ENCODE assay signal across 10 cellular contexts in genomic region chr14:59278111-59278510, GRCh38.
DNase-seq lines count a peak whose midpoint lies in the region; TF ChIP-seq lines count a peak whose summit lies in the region.
"Had no signal": no experiment of that assay in that cellular context is flagged by ENCODE, and none has a peak within 500 bp of the region (broad histone marks: within the 10 kb centered on the region; RNA-seq: fewer than 3 reads in every experiment).

No MANE protein-coding gene starts in this region.

- no peak overlapping the region for H3K4me2 ChIP-seq in mesenchymal stem cell (ENCODE audit: low read length, poor library complexity, severe bottlenecking)
- H3K4me2 ChIP-seq in Karpas-422 (ENCODE audit: low read depth, low read length, poor library complexity, severe bottlenecking) = no peak overlapping the region

- H2BK5ac ChIP-seq in mesenchymal stem cell (ENCODE audit: low read depth, low read length, poor library complexity, severe bottlenecking) = no peak overlapping the region

- H3K79me2 ChIP-seq in Karpas-422 (ENCODE audit: low read length) = no peaks in the 10 kb centered on the region

- peaks cover 5% of the 10 kb centered on the region for H3K79me1 ChIP-seq in mesenchymal stem cell (replicated peaks; ENCODE audit: low read length, poor library complexity, severe bottlenecking)

- H3K18ac ChIP-seq in mesenchymal stem cell (ENCODE audit: low read depth in 1 of 2, low read length in 2 of 2) = no peak overlapping the region

- H2AK5ac ChIP-seq in mesenchymal stem cell (ENCODE audit: low read length, severe bottlenecking) = no peak overlapping the region

- H4K8ac ChIP-seq in mesenchymal stem cell (ENCODE audit: low read length) = no peak overlapping the region

- H3K4me3 ChIP-seq in MG63 (no peak overlapping the region), mesenchymal stem cell (ENCODE audit: insufficient read depth in 1 of 2, low read depth in 1 of 2, low read length in 2 of 2) (no peak overlapping the region), Karpas-422 (ENCODE audit: low read length) (no peak overlapping the region)

- H3K4ac ChIP-seq in mesenchymal stem cell (ENCODE audit: low read depth in 1 of 2, low read length in 2 of 2) = no peak overlapping the region

- no peak overlapping the region for H3K14ac ChIP-seq in mesenchymal stem cell (ENCODE audit: low read length in 2 of 2)

- WGBS in mesenchymal stem cell = 0% methylated on average over 2 of the region's 2 CpGs

- peak overlapping the region; percentile 87 for H3K27ac Mint-ChIP-seq in chondrocyte (ENCODE audit: unreplicated experiment)
- H3K27ac Mint-ChIP-seq: naive B cell had no signal

- H3K27ac ChIP-seq in mesenchymal stem cell (ENCODE audit: low read length, poor library complexity, severe bottlenecking) (peak overlapping the region; percentile 68), Karpas-422 (ENCODE audit: low read length) (no peak overlapping the region)

- H3K27me3 ChIP-seq in MG63 (no peaks in the 10 kb centered on the region), mesenchymal stem cell (ENCODE audit: control insufficient read depth in 1 of 2, insufficient read depth in 1 of 2, low read length in 2 of 2) (no peaks in the 10 kb centered on the region), Karpas-422 (ENCODE audit: low read length) (no peaks in the 10 kb centered on the region)

- TF ChIP-seq CTCF in chondrocyte (IDR thresholded peaks at IDR 0.05) = no peak

- peaks cover 54% of the 10 kb centered on the region for H3K4me1 Mint-ChIP-seq in chondrocyte (ENCODE audit: low read depth)

- H4K91ac ChIP-seq in mesenchymal stem cell (ENCODE audit: low read length) = no peak overlapping the region

- H3K27me3 Mint-ChIP-seq in chondrocyte (ENCODE audit: low read depth) = no peaks in the 10 kb centered on the region
- H3K27me3 Mint-ChIP-seq: naive B cell had no signal

- H2AFZ ChIP-seq in mesenchymal stem cell (ENCODE audit: low read depth, low read length) (no peak overlapping the region), Karpas-422 (ENCODE audit: low read length) (no peak overlapping the region)

- H3K4me1 ChIP-seq in mesenchymal stem cell (ENCODE audit: control insufficient read depth, insufficient read depth, low read depth, low read length) (peaks cover 7% of the 10 kb centered on the region), Karpas-422 (ENCODE audit: low read length) (peaks cover 17% of the 10 kb centered on the region)

- peak; percentile 57 for DNase-seq in AG08396 (ENCODE audit: low spot score)
- DNase-seq in MG63 = peak; percentile 53
- DNase-seq in chondrocyte (ENCODE audit: low spot score) = no peak
- peak; percentile 86 for DNase-seq in mesenchymal stem cell
- no peak for DNase-seq in Karpas-422
- no peak for DNase-seq in NCI-H1105 treated with DMSO at 0.1 percent for 48 hours (lab: John Stamatoyannopoulos, UW)
- no peak for DNase-seq in NCI-H82 (lab: John Stamatoyannopoulos, UW)
- no peak for DNase-seq in activated CD4-positive, CD25-positive, alpha-beta regulatory T cell treated with anti-CD3 and anti-CD28 coated beads, Interleukin-2, amount 50 U/mL, for 72 hours
- DNase-seq: naive B cell, NCI-H2081 had no signal

- H4K20me1 ChIP-seq in Karpas-422 (ENCODE audit: insufficient read depth, low read depth, low read length) = no peaks in the 10 kb centered on the region

- no peaks in the 10 kb centered on the region for H3K9me3 Mint-ChIP-seq in chondrocyte (ENCODE audit: low read depth)

- H3K36me3 Mint-ChIP-seq in chondrocyte (ENCODE audit: low read depth) = no peaks in the 10 kb centered on the region

- H2BK15ac ChIP-seq in mesenchymal stem cell (ENCODE audit: low read depth, poor library complexity, severe bottlenecking) = no peak overlapping the region

- no peak overlapping the region for H2BK120ac ChIP-seq in mesenchymal stem cell (ENCODE audit: low read depth, low read length)

- no peaks in the 10 kb centered on the region for H3K36me3 ChIP-seq in MG63
- no peaks in the 10 kb centered on the region for H3K36me3 ChIP-seq in mesenchymal stem cell (ENCODE audit: control insufficient read depth in 1 of 2, insufficient read depth in 2 of 2, low read depth in 1 of 2, low read length in 2 of 2)
- H3K36me3 ChIP-seq in Karpas-422 (ENCODE audit: insufficient read depth, low read length) = no peaks in the 10 kb centered on the region

- H3K9me2 ChIP-seq in Karpas-422 (replicated peaks; ENCODE audit: insufficient read depth, low read length) = no peaks in the 10 kb centered on the region

- peak overlapping the region; percentile 63 for H3K9ac ChIP-seq in mesenchymal stem cell (ENCODE audit: low read length)
- no peak overlapping the region for H3K9ac ChIP-seq in Karpas-422 (ENCODE audit: low read length)

- H3K4me3 Mint-ChIP-seq in chondrocyte (ENCODE audit: unreplicated experiment) = no peak overlapping the region
- H3K4me3 Mint-ChIP-seq: naive B cell had no signal

- H2BK12ac ChIP-seq in mesenchymal stem cell (ENCODE audit: low read length in 2 of 2) = no peak overlapping the region

- H3K9me3 ChIP-seq in MG63 = no peaks in the 10 kb centered on the region
- H3K9me3 ChIP-seq in mesenchymal stem cell (ENCODE audit: control insufficient read depth, low read length) = no peaks in the 10 kb centered on the region
- H3K9me3 ChIP-seq in Karpas-422 (ENCODE audit: low read length) = no peaks in the 10 kb centered on the region

- no peak overlapping the region for H3K23ac ChIP-seq in mesenchymal stem cell (ENCODE audit: low read length in 2 of 2)

Comparison
In these comparisons a context has a peak if more than half of its experiments do, and no peak if none do; other contexts are left out.
1. DNase-seq: peak in AG08396 (single experiment), MG63 (single experiment) and mesenchymal stem cell (single experiment); none in chondrocyte (single experiment), Karpas-422 (single experiment), NCI-H1105 treated with DMSO at 0.1 percent for 48 hours (single experiment), NCI-H82 (single experiment) and activated CD4-positive, CD25-positive, alpha-beta regulatory T cell treated with anti-CD3 and anti-CD28 coated beads, Interleukin-2, amount 50 U/mL, for 72 hours (single experiment).